9 cellular contexts compared by ENCODE assay signal in genomic region chr12:65536876-65537661, GRCh38.
DNase-seq lines count a peak whose midpoint lies in the region; ATAC-seq and TF ChIP-seq lines count a peak whose summit lies in the region.
"Had no signal": no experiment of that assay in that cellular context is flagged by ENCODE, and none has a peak within 500 bp of the region (broad histone marks: within the 10 kb centered on the region; RNA-seq: fewer than 3 reads in every experiment).

No MANE protein-coding gene starts in this region.

- TF ChIP-seq EP300 in ovary (IDR thresholded peaks at IDR 0.05) = no peak

- TF ChIP-seq CTCF in ovary (IDR thresholded peaks at IDR 0.05) = no peak

- H3K4me3 ChIP-seq in ovary = no peak overlapping the region

- TF ChIP-seq POLR2A in ovary (IDR thresholded peaks at IDR 0.05) = no peak

- no peak for ATAC-seq in HG02642 (IDR thresholded peaks at IDR 0.05; ENCODE audit: poor library complexity, unreplicated experiment)

- no peak overlapping the region for H3K27ac ChIP-seq in ovary

- no peaks in the 10 kb centered on the region for H3K9me3 ChIP-seq in ovary

- WGBS in ovary, 3 donors = 17 to 22% (median 21%) methylated on average over 6 of the region's 6 CpGs

- peak; percentile 88 for DNase-seq in GM03348 (ENCODE audit: low spot score)
- peak; percentile 19 for DNase-seq in RPMI8226
- DNase-seq in fibroblast of the conjunctiva (ENCODE audit: low read depth) = peak; percentile 99
- DNase-seq in renal cortical epithelial cell (ENCODE audit: low read depth) = peak; percentile 100
- DNase-seq in stimulated activated CD4-positive, alpha-beta T cell treated with anti-CD3 and anti-CD28 coated beads, Interleukin-2, amount 100 ng/mL, for 48 hours = no peak
- DNase-seq in ovary = no peak
- DNase-seq in inferior parietal cortex (ENCODE audit: extremely low spot score) = no peak
- DNase-seq: T-helper 9 cell had no signal

- no peaks in the 10 kb centered on the region for H3K27me3 ChIP-seq in ovary

- no peaks in the 10 kb centered on the region for H3K36me3 ChIP-seq in ovary

- H3K4me1 ChIP-seq in ovary (ENCODE audit: insufficient read depth) = no peaks in the 10 kb centered on the region

- intact Hi-C loops in ovary (cut with DNase I) = no loop called here

Comparison
In these comparisons a context has a peak if more than half of its experiments do, and no peak if none do; other contexts are left out.
1. DNase-seq: peak in GM03348 (single experiment), RPMI8226 (single experiment), fibroblast of the conjunctiva (single experiment) and renal cortical epithelial cell (single experiment); none in stimulated activated CD4-positive, alpha-beta T cell treated with anti-CD3 and anti-CD28 coated beads, Interleukin-2, amount 100 ng/mL, for 48 hours (0 of 2), ovary (0 of 5) and inferior parietal cortex (single experiment).